ENCODE assay signal across 8 cellular contexts in genomic region chr9:33081128-33081851, GRCh38. TPM values are rescaled to one million over a fixed set of nuclear protein-coding genes. Genes with fewer than 3 reads are reported as not detected.
DNase-seq lines count a peak whose midpoint lies in the region; ATAC-seq and TF ChIP-seq lines count a peak whose summit lies in the region.

No MANE protein-coding gene starts in this region.

- H3K27me3 ChIP-seq in CD4-positive, alpha-beta T cell (ENCODE audit: control insufficient read depth, insufficient read depth, low read length), result no peaks in the 10 kb centered on the region
- H3K27me3 ChIP-seq in foreskin keratinocyte, result no peaks in the 10 kb centered on the region
- H3K27me3 ChIP-seq in neutrophil, result no peaks in the 10 kb centered on the region
- H3K27me3 ChIP-seq in tibial artery, result no peaks in the 10 kb centered on the region

- H3K4me1 Mint-ChIP-seq in CD4-positive, alpha-beta T cell (ENCODE audit: low read depth), result peaks cover 39% of the 10 kb centered on the region

- peaks cover 5% of the 10 kb centered on the region for H3K36me3 Mint-ChIP-seq in CD4-positive, alpha-beta T cell (ENCODE audit: low read depth)

- CTCF ChIA-PET in CD4-positive, alpha-beta T cell (lab: Charles Lee), result no interaction called here
- CTCF ChIA-PET in RWPE1 (lab: Yijun Ruan, JAX), result interaction anchor here (0.6 to 1.3 kb wide), 4 partner anchors 90 to 147 kb away, joined by 3 to 7 read pairs (median 4); no protein-coding TSS in a partner anchor

- intact Hi-C loops in CD4-positive, alpha-beta T cell (cut with DNase I, micrococcal nuclease), result loop anchor here (1.0 to 2.0 kb wide), 4 partner anchors 87 to 144 kb away; no protein-coding TSS in a partner anchor
- intact Hi-C loops in tibial artery (cut with DNase I; ENCODE audit: low total_unique reads), result loop anchor here (5.0 kb wide), 1 partner anchor 86 kb away; the partner anchor contains the start of gene B4GALT1

- peak; percentile 60 for ATAC-seq in CD4-positive, alpha-beta T cell (ENCODE audit: poor library complexity)
- ATAC-seq in GM21360 (IDR thresholded peaks at IDR 0.05; ENCODE audit: unreplicated experiment) (peak; percentile 48), foreskin keratinocyte (peak; percentile 45)

- H3K9me3 ChIP-seq in CD4-positive, alpha-beta T cell (ENCODE audit: control insufficient read depth, low read length), result no peaks in the 10 kb centered on the region
- H3K9me3 ChIP-seq in neutrophil (no peaks in the 10 kb centered on the region), tibial artery (no peaks in the 10 kb centered on the region)

- POLR2A ChIA-PET in CD4-positive, alpha-beta T cell (lab: Charles Lee), result interaction anchor here (1.0 kb wide), 1 partner anchor 86 kb away, joined by 3 read pairs; no protein-coding TSS in a partner anchor
- POLR2A ChIA-PET in RWPE1 (lab: Yijun Ruan, JAX; ENCODE audit: low non-redundant PET), result no interaction called here

- H3K4me3 Mint-ChIP-seq in CD4-positive, alpha-beta T cell, result no peak overlapping the region

- peak; percentile 81 for TF ChIP-seq CTCF in CD4-positive, alpha-beta T cell (IDR thresholded peaks at IDR 0.05)
- TF ChIP-seq CTCF in LNCaP clone FGC (IDR thresholded peaks at IDR 0.05; ENCODE audit: control insufficient read depth, extremely low read depth, insufficient read depth) (peak; percentile 83), RWPE1 (conservative IDR thresholded peaks at IDR 0.05; ENCODE audit: low read depth) (peak; percentile 93), foreskin keratinocyte (conservative IDR thresholded peaks at IDR 0.05) (peak; percentile 94), neutrophil (IDR thresholded peaks at IDR 0.05) (peak; percentile 65), tibial artery (IDR thresholded peaks at IDR 0.05) (peak; percentile 63 to 91)

- no peak overlapping the region for H3K27ac ChIP-seq in CD4-positive, alpha-beta T cell (ENCODE audit: low read depth, low read length)
- no peak overlapping the region for H3K27ac ChIP-seq in RWPE1
- peak overlapping the region; percentile 94 for H3K27ac ChIP-seq in foreskin keratinocyte
- no peak overlapping the region for H3K27ac ChIP-seq in neutrophil
- H3K27ac ChIP-seq in tibial artery, result peak overlapping the region; percentile 47 to 52

- H3K9me3 Mint-ChIP-seq in CD4-positive, alpha-beta T cell, result no peaks in the 10 kb centered on the region

- no peak overlapping the region for H3K27ac Mint-ChIP-seq in CD4-positive, alpha-beta T cell

- peak; percentile 32 to 76 (median 43) for DNase-seq in CD4-positive, alpha-beta T cell
- DNase-seq in LNCaP clone FGC (ENCODE audit: low read depth) (peak; percentile 78), RWPE1 (ENCODE audit: low spot score) (peak; percentile 93), foreskin keratinocyte (peak; percentile 58 to 84), tibial artery (peak in 1 of 2 donors; percentile 69)
- peak; percentile 33 for DNase-seq in activated gamma-delta T cell treated with anti-CD3 and anti-CD28 coated beads, Interleukin-2, amount 50 U/mL, for 16 hours (ENCODE audit: low read depth)

- H3K36me3 ChIP-seq in neutrophil (no peaks in the 10 kb centered on the region), tibial artery (no peaks in the 10 kb centered on the region)

- H3K4me3 ChIP-seq in LNCaP clone FGC (ENCODE audit: low read depth, low read length), result peak overlapping the region; percentile 45
- H3K4me3 ChIP-seq in neutrophil (ENCODE audit: low read depth in 1 of 2, low read length in 1 of 2), result no peak overlapping the region
- no peak overlapping the region for H3K4me3 ChIP-seq in tibial artery

- H3K27me3 Mint-ChIP-seq in CD4-positive, alpha-beta T cell, result no peaks in the 10 kb centered on the region

- H3K4me1 ChIP-seq in foreskin keratinocyte, result peaks cover 3% of the 10 kb centered on the region
- H3K4me1 ChIP-seq in neutrophil (ENCODE audit: control insufficient read depth in 1 of 2, insufficient read depth in 1 of 2, low read depth in 1 of 2, low read length in 1 of 2), result peaks cover 8% of the 10 kb centered on the region in 2 experiments
- peaks cover 0 to 35% (median 24%) of the 10 kb centered on the region in 4 donors for H3K4me1 ChIP-seq in tibial artery

RNA-seq across cellular contexts. Expression of gene SMU1, which starts 4.8 kb away (rescaled TPM):
- total RNA-seq in CD4-positive, alpha-beta T cell, result 10 to 100 TPM; 25.1 to 26.0 TPM
- total RNA-seq in foreskin keratinocyte, result 22.9 and 24.8 TPM in 2 replicates
- 11.0 and 13.0 TPM in 2 replicates for polyA plus RNA-seq in foreskin keratinocyte

RNA-seq across cellular contexts. Expression of gene DNAJA1, which starts 56.2 kb away (rescaled TPM):
- 100 to 1,000 TPM; 150 to 156 TPM for total RNA-seq in CD4-positive, alpha-beta T cell
- 137 and 170 TPM in 2 replicates for total RNA-seq in foreskin keratinocyte
- polyA plus RNA-seq in foreskin keratinocyte, result 116 and 146 TPM in 2 replicates

Comparison
In these comparisons a context has a peak if more than half of its experiments do, and no peak if none do; other contexts are left out.
1. H3K27ac ChIP-seq: peak in foreskin keratinocyte (single experiment) and tibial artery (2 of 2); none in CD4-positive, alpha-beta T cell (single experiment), RWPE1 (single experiment) and neutrophil (single experiment).
2. Peak in every context shown above with its lines, with median percentiles within 50 percentile points of each other: ATAC-seq and CTCF ChIP-seq.